ENCODE assay signal across 16 cellular contexts in genomic region chr1:229432116-229432461, GRCh38. TPM values are rescaled to one million over a fixed set of nuclear protein-coding genes. Genes with fewer than 3 reads are reported as not detected.
DNase-seq lines count a peak whose midpoint lies in the region; ATAC-seq and TF ChIP-seq lines count a peak whose summit lies in the region.
"Had no signal": no experiment of that assay in that cellular context is flagged by ENCODE, and none has a peak within 500 bp of the region (broad histone marks: within the 10 kb centered on the region; RNA-seq: fewer than 3 reads in every experiment).

No MANE protein-coding gene starts in this region.

- H3K27me3 ChIP-seq in lower lobe of right lung (ENCODE audit: low read depth) (peaks cover 80% of the 10 kb centered on the region), stomach smooth muscle (ENCODE audit: control insufficient read depth in 1 of 2, insufficient read depth in 2 of 2, low read length in 2 of 2) (peaks cover 48 to 53% of the 10 kb centered on the region in 2 donors)

- H3K4me1 ChIP-seq in lower lobe of right lung = peaks cover 23% of the 10 kb centered on the region
- H3K4me1 ChIP-seq in stomach smooth muscle (ENCODE audit: control insufficient read depth, insufficient read depth, low read length) = peaks cover 43% of the 10 kb centered on the region

- H3K9me3 ChIP-seq in lower lobe of right lung = no peaks in the 10 kb centered on the region
- H3K9me3 ChIP-seq in stomach smooth muscle (ENCODE audit: control insufficient read depth in 2 of 2, low read length in 2 of 2) = no peaks in the 10 kb centered on the region
- H3K9me3 ChIP-seq: MG63, Peyer's patch, thyroid gland had no signal

- peaks cover 2% of the 10 kb centered on the region for H3K36me3 Mint-ChIP-seq in activated naive CD8-positive, alpha-beta T cell
- peaks cover 2% of the 10 kb centered on the region for H3K36me3 Mint-ChIP-seq in activated naive CD8-positive, alpha-beta T cell treated with anti-CD3 and anti-CD28 coated beads, Interleukin-2, amount 50 U/mL, for 24 hours (ENCODE audit: low read depth)
- peaks cover 8% of the 10 kb centered on the region for H3K36me3 Mint-ChIP-seq in activated T-helper 17 cell treated with anti-CD3 and anti-CD28 coated beads, Interleukin-2, amount 50 U/mL, for 72 hours (ENCODE audit: low read depth)

- DNase-seq in activated naive CD8-positive, alpha-beta T cell treated with anti-CD3 and anti-CD28 coated beads, Interleukin-2, amount 50 U/mL, for 24 hours = no peak
- DNase-seq in lower lobe of right lung (no peak), SIG-M5 treated with dmso at 0.1 percent for 504 hours (lab: John Stamatoyannopoulos, UW; ENCODE audit: unreplicated experiment) (no peak), middle frontal gyrus (ENCODE audit: extremely low spot score, low spot score) (no peak), Ammon's horn (ENCODE audit: low spot score) (no peak)
- DNase-seq: MG63; NCI-H2081; NCI-H526; Peyer's patch; stimulated activated CD4-positive, alpha-beta T cell treated with anti-CD3 and anti-CD28 coated beads, Interleukin-15, amount 100 ng/mL, for 24 hours; SW 1271; thyroid gland had no signal

- peaks cover 30% of the 10 kb centered on the region for H3K27me3 Mint-ChIP-seq in activated naive CD8-positive, alpha-beta T cell
- peaks cover 76% of the 10 kb centered on the region for H3K27me3 Mint-ChIP-seq in activated naive CD8-positive, alpha-beta T cell treated with anti-CD3 and anti-CD28 coated beads, Interleukin-2, amount 50 U/mL, for 24 hours
- H3K27me3 Mint-ChIP-seq in activated T-helper 17 cell treated with anti-CD3 and anti-CD28 coated beads, Interleukin-2, amount 50 U/mL, for 72 hours = peaks cover 49% of the 10 kb centered on the region

- no peak for TF ChIP-seq CTCF in lower lobe of right lung (IDR thresholded peaks at IDR 0.05)

- H3K9ac ChIP-seq in stomach smooth muscle (ENCODE audit: low read length in 2 of 2) = no peak overlapping the region

- peak overlapping the region; percentile 54 for H3K4me3 Mint-ChIP-seq in activated naive CD8-positive, alpha-beta T cell
- no peak overlapping the region for H3K4me3 Mint-ChIP-seq in activated naive CD8-positive, alpha-beta T cell treated with anti-CD3 and anti-CD28 coated beads, Interleukin-2, amount 50 U/mL, for 24 hours
- H3K4me3 Mint-ChIP-seq in activated T-helper 17 cell treated with anti-CD3 and anti-CD28 coated beads, Interleukin-2, amount 50 U/mL, for 72 hours = peak overlapping the region; percentile 79

- H3K4me3 ChIP-seq in lower lobe of right lung = peak overlapping the region; percentile 6
- H3K4me3 ChIP-seq in stomach smooth muscle (ENCODE audit: low read length in 2 of 2) = peak overlapping the region; percentile 16 to 40
- H3K4me3 ChIP-seq: MG63, thyroid gland had no signal

- H3K9me3 Mint-ChIP-seq in activated naive CD8-positive, alpha-beta T cell (ENCODE audit: low read depth) = no peaks in the 10 kb centered on the region
- no peaks in the 10 kb centered on the region for H3K9me3 Mint-ChIP-seq in activated naive CD8-positive, alpha-beta T cell treated with anti-CD3 and anti-CD28 coated beads, Interleukin-2, amount 50 U/mL, for 24 hours
- no peaks in the 10 kb centered on the region for H3K9me3 Mint-ChIP-seq in activated T-helper 17 cell treated with anti-CD3 and anti-CD28 coated beads, Interleukin-2, amount 50 U/mL, for 72 hours

- intact Hi-C loops in lower lobe of right lung (cut with DNase I) = no loop called here

- H3K4me1 Mint-ChIP-seq in activated naive CD8-positive, alpha-beta T cell (ENCODE audit: low read depth) = peaks cover 16% of the 10 kb centered on the region
- H3K4me1 Mint-ChIP-seq in activated naive CD8-positive, alpha-beta T cell treated with anti-CD3 and anti-CD28 coated beads, Interleukin-2, amount 50 U/mL, for 24 hours = peaks cover 16% of the 10 kb centered on the region
- H3K4me1 Mint-ChIP-seq in activated T-helper 17 cell treated with anti-CD3 and anti-CD28 coated beads, Interleukin-2, amount 50 U/mL, for 72 hours = peaks cover 9% of the 10 kb centered on the region

- H3K27ac ChIP-seq in lower lobe of right lung (no peak overlapping the region), stomach smooth muscle (ENCODE audit: low read length) (no peak overlapping the region)
- H3K27ac ChIP-seq: Peyer's patch, thyroid gland, VCaP had no signal

- no peak overlapping the region for H3K27ac Mint-ChIP-seq in activated naive CD8-positive, alpha-beta T cell
- no peak overlapping the region for H3K27ac Mint-ChIP-seq in activated naive CD8-positive, alpha-beta T cell treated with anti-CD3 and anti-CD28 coated beads, Interleukin-2, amount 50 U/mL, for 24 hours
- no peak overlapping the region for H3K27ac Mint-ChIP-seq in activated T-helper 17 cell treated with anti-CD3 and anti-CD28 coated beads, Interleukin-2, amount 50 U/mL, for 72 hours

- ATAC-seq in activated naive CD8-positive, alpha-beta T cell treated with anti-CD3 and anti-CD28 coated beads, Interleukin-2, amount 50 U/mL, for 24 hours = no peak
- ATAC-seq in activated T-helper 17 cell treated with anti-CD3 and anti-CD28 coated beads, Interleukin-2, amount 50 U/mL, for 72 hours (replicated peaks) = no peak
- ATAC-seq in lower lobe of right lung = no peak

- H3K36me3 ChIP-seq in lower lobe of right lung (no peaks in the 10 kb centered on the region), stomach smooth muscle (ENCODE audit: control insufficient read depth in 2 of 2, insufficient read depth in 2 of 2, low read length in 2 of 2) (no peaks in the 10 kb centered on the region)
- H3K36me3 ChIP-seq: MG63, Peyer's patch, thyroid gland had no signal

RNA-seq across cellular contexts. Expression of gene ACTA1, which starts 1.8 kb away (rescaled TPM):
- not detected for total RNA-seq in activated T-helper 17 cell treated with anti-CD3 and anti-CD28 coated beads, Interleukin-2, amount 50 U/mL, for 72 hours
- 0.32 TPM for total RNA-seq in lower lobe of right lung
